27 cellular contexts compared by ENCODE assay signal in the genomic region with DNA sequence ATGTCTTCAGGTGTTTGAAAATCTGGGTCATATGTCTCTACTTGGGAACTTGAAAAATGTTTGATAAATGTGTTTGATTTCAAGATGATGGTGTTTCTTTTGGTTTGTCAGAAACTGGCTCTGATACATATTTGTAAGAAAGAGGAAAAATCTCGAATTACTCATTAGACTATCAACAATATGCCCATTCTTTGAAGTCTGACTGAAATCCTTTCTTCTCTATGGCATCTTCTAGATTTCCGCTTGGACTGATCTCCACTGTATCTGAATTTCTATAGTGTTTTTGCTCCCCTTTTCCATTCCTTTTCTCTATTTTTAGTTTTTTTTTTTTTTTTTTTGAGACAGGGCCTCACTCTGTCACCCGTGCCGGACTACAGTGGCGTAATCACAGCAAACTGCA.
"Had no signal": no experiment of that assay in that cellular context is flagged by ENCODE, and none has a peak within 500 bp of the region (broad histone marks: within the 10 kb centered on the region; RNA-seq: fewer than 3 reads in every experiment).

No MANE protein-coding gene starts in this region.

- H3K27me3 Mint-ChIP-seq: stimulated activated naive CD8-positive, alpha-beta T cell treated with anti-CD3 and anti-CD28 coated beads, Interleukin-15, Interleukin-2, amounts not matched to agents 100 ng/mL and 50 ng/mL, for 24 hours had no signal

- H3K27me3 ChIP-seq: neural progenitor cell, ovary, right lobe of liver, sigmoid colon, stomach, thyroid gland, transverse colon, upper lobe of right lung, uterus had no signal

- H3K9me3 Mint-ChIP-seq: nephron; neural progenitor cell; stimulated activated naive B cell treated with anti-CD40 and anti-IgM and Interleukin-4, amounts not matched to agents 10 μg/mL and 1 μg/mL and 100 μg/mL, for 72 hours had no signal

- H3K27ac Mint-ChIP-seq: natural killer cell; nephron; neural progenitor cell; progenitor cell of endocrine pancreas; stimulated activated effector memory CD8-positive, alpha-beta T cell treated with anti-CD3 and anti-CD28 coated beads, Interleukin-12 subunit alpha, Interleukin-12 subunit beta, amount 100 ng/mL, for 72 hours; stimulated activated naive B cell treated with anti-CD40 and anti-IgM and Interleukin-4, amounts not matched to agents 10 μg/mL and 1 μg/mL and 100 μg/mL, for 72 hours; stimulated activated naive CD8-positive, alpha-beta T cell treated with anti-CD3 and anti-CD28 coated beads, Interleukin-15, Interleukin-2, amounts not matched to agents 100 ng/mL and 50 ng/mL, for 24 hours; type B pancreatic cell had no signal

- H3K79me2 ChIP-seq: parathyroid adenoma had no signal

- DNase-seq: natural killer cell; occipital lobe; ovary; posterior cingulate gyrus; psoas muscle; right cardiac atrium; right lobe of liver; sigmoid colon; stimulated activated CD4-positive, alpha-beta T cell treated with anti-CD3 and anti-CD28 coated beads, Interleukin-15, amount 100 ng/mL, for 24 hours; stimulated activated CD4-positive, alpha-beta T cell treated with anti-CD3 and anti-CD28 coated beads, Interleukin-2, amount 100 ng/mL, for 24 hours; stimulated activated CD4-positive, alpha-beta T cell treated with anti-CD3 and anti-CD28 coated beads, Interleukin-2, amount 100 ng/mL, for 48 hours; stimulated activated CD4-positive, alpha-beta T cell treated with anti-CD3 and anti-CD28 coated beads, Interleukin-4, amount 100 ng/mL, for 24 hours; stimulated activated naive B cell treated with anti-CD40 and anti-IgM and Interleukin-4, amounts not matched to agents 10 μg/mL and 1 μg/mL and 100 μg/mL, for 72 hours; stimulated activated naive CD4-positive, alpha-beta T cell treated with Interleukin-2 at 50 U/mL for 16 hours; stomach; thyroid gland; transverse colon; upper lobe of right lung; uterus had no signal

- H3K4me1 Mint-ChIP-seq: natural killer cell; neural progenitor cell; stimulated activated effector memory CD8-positive, alpha-beta T cell treated with anti-CD3 and anti-CD28 coated beads, Interleukin-12 subunit alpha, Interleukin-12 subunit beta, amount 100 ng/mL, for 72 hours; stimulated activated naive B cell treated with anti-CD40 and anti-IgM and Interleukin-4, amounts not matched to agents 10 μg/mL and 1 μg/mL and 100 μg/mL, for 72 hours had no signal

- H3K4me3 ChIP-seq: neural progenitor cell, ovary, psoas muscle, right lobe of liver, sigmoid colon, stomach, thoracic aorta, thyroid gland, transverse colon, upper lobe of right lung, uterus had no signal

- H3K36me3 Mint-ChIP-seq: natural killer cell; neural progenitor cell; stimulated activated effector memory CD8-positive, alpha-beta T cell treated with anti-CD3 and anti-CD28 coated beads, Interleukin-12 subunit alpha, Interleukin-12 subunit beta, amount 100 ng/mL, for 72 hours; stimulated activated naive B cell treated with anti-CD40 and anti-IgM and Interleukin-4, amounts not matched to agents 10 μg/mL and 1 μg/mL and 100 μg/mL, for 72 hours; type B pancreatic cell had no signal

- H3K36me3 ChIP-seq: neural progenitor cell, ovary, right lobe of liver, sigmoid colon, stomach, thoracic aorta, thyroid gland, transverse colon, upper lobe of right lung, uterus had no signal

- H3K4me2 ChIP-seq: neural progenitor cell had no signal

- H3K9ac ChIP-seq: neural progenitor cell, parathyroid adenoma had no signal

- H3K9me3 ChIP-seq: ovary, psoas muscle, right lobe of liver, sigmoid colon, stomach, thoracic aorta, thyroid gland, transverse colon, upper lobe of right lung, uterus had no signal

- H3K4me1 ChIP-seq: neural progenitor cell, parathyroid adenoma, psoas muscle, right lobe of liver, thyroid gland, transverse colon, uterus had no signal

- H2AFZ ChIP-seq: neural progenitor cell, parathyroid adenoma had no signal

- H3K27ac ChIP-seq: neural progenitor cell, ovary, parathyroid adenoma, psoas muscle, right lobe of liver, sigmoid colon, stomach, thoracic aorta, thyroid gland, transverse colon, upper lobe of right lung, uterus had no signal

- ATAC-seq: natural killer cell; psoas muscle; right cardiac atrium; right lobe of liver; stimulated activated effector memory CD8-positive, alpha-beta T cell treated with anti-CD3 and anti-CD28 coated beads, Interleukin-12 subunit alpha, Interleukin-12 subunit beta, amount 100 ng/mL, for 72 hours; stimulated activated naive B cell treated with anti-CD40 and anti-IgM and Interleukin-4, amounts not matched to agents 10 μg/mL and 1 μg/mL and 100 μg/mL, for 72 hours; upper lobe of right lung had no signal

- H3K4me3 Mint-ChIP-seq: natural killer cell; nephron; neural progenitor cell; stimulated activated effector memory CD8-positive, alpha-beta T cell treated with anti-CD3 and anti-CD28 coated beads, Interleukin-12 subunit alpha, Interleukin-12 subunit beta, amount 100 ng/mL, for 72 hours; stimulated activated naive B cell treated with anti-CD40 and anti-IgM and Interleukin-4, amounts not matched to agents 10 μg/mL and 1 μg/mL and 100 μg/mL, for 72 hours; stimulated activated naive CD8-positive, alpha-beta T cell treated with anti-CD3 and anti-CD28 coated beads, Interleukin-15, Interleukin-2, amounts not matched to agents 100 ng/mL and 50 ng/mL, for 24 hours; type B pancreatic cell had no signal
